ENCODE assay signal across 28 cellular contexts in the genomic region with DNA sequence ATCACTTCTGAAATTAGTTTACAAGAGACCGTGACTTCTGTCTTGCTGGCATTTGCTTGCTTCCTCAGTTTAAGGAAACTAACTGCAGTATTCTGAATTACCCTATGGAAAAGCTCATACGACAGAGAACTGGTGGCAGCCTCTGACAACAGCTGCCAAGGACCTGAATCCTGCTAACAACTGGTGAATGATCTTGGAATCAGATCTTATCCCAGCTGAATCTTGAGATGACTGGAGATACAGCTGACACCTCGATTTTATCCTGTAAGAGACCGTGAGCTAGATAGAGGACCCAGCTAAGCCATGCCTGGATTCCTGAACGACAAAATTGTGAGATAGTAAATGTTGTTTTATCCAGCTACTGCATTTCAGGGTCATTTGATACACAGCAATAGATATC.
"Had no signal": no experiment of that assay in that cellular context is flagged by ENCODE, and none has a peak within 500 bp of the region (broad histone marks: within the 10 kb centered on the region; RNA-seq: fewer than 3 reads in every experiment).

No MANE protein-coding gene starts in this region.

- DNase-seq: activated CD4-positive, alpha-beta T cell treated with anti-CD3 and anti-CD28 coated beads for 48 hours; activated CD4-positive, alpha-beta T cell treated with anti-CD3 and anti-CD28 coated beads, Interleukin-2, amount 50 U/mL, for 48 hours; activated naive CD8-positive, alpha-beta T cell treated with anti-CD3 and anti-CD28 coated beads, Interleukin-2, amount 50 U/mL, for 24 hours; activated T-cell treated with anti-CD3 and anti-CD28 coated beads, Interleukin-2, amount 50 U/mL, for 4 hours; anterior cingulate cortex; body of pancreas; colonic mucosa; effector CD8-positive, alpha-beta T cell; esophagus squamous epithelium; foreskin melanocyte; heart right ventricle; nephron progenitor cell; nucleus accumbens; psoas muscle; spleen; stimulated activated naive CD4-positive, alpha-beta T cell treated with Interleukin-2 at 50 U/mL for 16 hours; T-helper 17 cell; T1000; testis; transverse colon; WERI-Rb-1 had no signal

- H2AFZ ChIP-seq: parathyroid adenoma had no signal

- H3K4me3 ChIP-seq: body of pancreas, colonic mucosa, esophagus squamous epithelium, heart right ventricle, psoas muscle, right atrium auricular region, spleen, testis, transverse colon had no signal

- H3K4me1 ChIP-seq: body of pancreas, colonic mucosa, esophagus squamous epithelium, parathyroid adenoma, testis had no signal

- H3K27me3 ChIP-seq: body of pancreas, colonic mucosa, esophagus squamous epithelium, heart right ventricle, right atrium auricular region, spleen, testis, transverse colon had no signal

- H3K9me3 ChIP-seq: body of pancreas, colonic mucosa, esophagus squamous epithelium, heart right ventricle, psoas muscle, right atrium auricular region, spleen, testis, transverse colon had no signal

- H3K9ac ChIP-seq: parathyroid adenoma had no signal

- FAIRE-seq: endometrium, urothelium cell line had no signal

- H3K79me2 ChIP-seq: parathyroid adenoma had no signal

- H3K36me3 ChIP-seq: colonic mucosa, esophagus squamous epithelium, heart right ventricle, right atrium auricular region, spleen, transverse colon, WERI-Rb-1 had no signal

- H3K27ac ChIP-seq: body of pancreas, colonic mucosa, epithelial cell of prostate, esophagus squamous epithelium, heart right ventricle, parathyroid adenoma, psoas muscle, right atrium auricular region, spleen, testis, transverse colon, WERI-Rb-1 had no signal

- ATAC-seq: activated CD4-positive, CD25-positive, alpha-beta regulatory T cell treated with anti-CD3 and anti-CD28 coated beads, Interleukin-2, amount 50 U/mL, for 24 hours; activated naive CD8-positive, alpha-beta T cell treated with anti-CD3 and anti-CD28 coated beads, Interleukin-2, amount 50 U/mL, for 24 hours; activated T-cell treated with anti-CD3 and anti-CD28 coated beads, Interleukin-2, amount 50 U/mL, for 4 hours; activated T-helper 17 cell treated with anti-CD3 and anti-CD28 coated beads, Interleukin-2, amount 50 U/mL, for 72 hours; body of pancreas; heart right ventricle; psoas muscle; T-helper 17 cell had no signal
